ENCODE assay signal across 10 cellular contexts in the genomic region with DNA sequence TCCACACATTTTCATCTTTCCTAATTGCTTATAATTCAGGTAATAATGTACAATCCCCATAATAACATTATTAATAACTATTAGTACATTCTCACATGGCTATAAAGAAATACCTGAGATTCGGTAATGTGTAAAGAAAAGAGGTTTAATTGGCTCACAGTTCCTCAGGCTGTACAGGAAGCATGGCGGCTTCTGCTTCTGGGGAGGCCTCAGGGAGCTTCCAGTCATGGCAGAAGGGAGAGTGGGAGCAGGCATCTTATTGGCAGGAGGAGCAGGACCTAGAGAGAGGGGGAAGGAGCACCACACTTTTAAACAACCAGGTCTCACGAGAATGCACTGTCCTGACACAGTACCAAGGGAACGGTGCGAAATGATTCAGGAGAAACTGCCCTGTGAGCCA.
"Had no signal": no experiment of that assay in that cellular context is flagged by ENCODE, and none has a peak within 500 bp of the region (broad histone marks: within the 10 kb centered on the region; RNA-seq: fewer than 3 reads in every experiment).

No MANE protein-coding gene starts in this region.

- H3K9ac ChIP-seq: GM23248, KMS-11 had no signal

- H3K4me2 ChIP-seq: KMS-11 had no signal

- FAIRE-seq: H1, H54 had no signal

- H3K9me3 Mint-ChIP-seq: H9 had no signal

- H3K27ac ChIP-seq: GM23248, HL-60, KMS-11 had no signal

- H3K4me3 Mint-ChIP-seq: H9 had no signal

- DNase-seq: GM23248, H9, HCEC 1CT, IMR-90, Kasumi-1, KBM-7 had no signal

- H2AFZ ChIP-seq: GM23248 had no signal

- H3K4me3 ChIP-seq: GM23248 had no signal
